Comparison of ENCODE assay signal across 19 cellular contexts in the genomic region with DNA sequence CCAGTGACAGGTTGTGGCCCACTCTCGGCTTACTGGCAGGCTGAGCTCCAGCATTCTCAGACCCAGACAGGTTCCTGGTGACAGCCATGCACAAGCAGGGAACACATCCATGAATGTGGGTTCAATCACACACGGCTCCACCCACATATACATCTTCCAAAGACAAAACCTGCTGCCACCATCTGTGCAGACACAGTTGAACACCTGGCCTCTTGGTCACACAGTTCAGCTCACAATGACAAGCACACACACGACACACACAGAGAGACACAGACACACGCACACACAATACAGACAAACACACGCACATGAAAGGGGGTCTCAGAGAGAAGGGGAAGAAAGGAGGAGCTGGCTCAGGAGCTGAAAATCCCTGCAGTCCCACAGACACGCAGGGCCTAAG. TPM values are rescaled to one million over a fixed set of nuclear protein-coding genes. Genes with fewer than 3 reads are reported as not detected.
DNase-seq lines count a peak whose midpoint lies in the region; ATAC-seq and TF ChIP-seq lines count a peak whose summit lies in the region.
"Had no signal": no experiment of that assay in that cellular context is flagged by ENCODE, and none has a peak within 500 bp of the region (broad histone marks: within the 10 kb centered on the region; RNA-seq: fewer than 3 reads in every experiment).

No MANE protein-coding gene starts in this region.

- H3K27ac ChIP-seq in BLaER1: peak overlapping the region; percentile 98
- H3K27ac ChIP-seq in SJCRH30: no peak overlapping the region
- H3K27ac ChIP-seq: body of pancreas, epithelial cell of prostate, foreskin keratinocyte had no signal

- H3K4me3 ChIP-seq in BLaER1: 0 out of 2 replicates have a peak overlapping the region, but pooled peaks have one; percentile 14
- no peak overlapping the region for H3K4me3 ChIP-seq in SJCRH30
- H3K4me3 ChIP-seq: body of pancreas had no signal

- H3K4me2 ChIP-seq in BLaER1: peak overlapping the region; percentile 95

- no peak for DNase-seq in CD14-positive monocyte (ENCODE audit: low spot score)
- peak; percentile 48 for DNase-seq in NCI-H524 treated with DMSO at 0.1 percent for 48 hours (lab: John Stamatoyannopoulos, UW)
- no peak for DNase-seq in endothelial cell (ENCODE audit: low spot score)
- no peak for DNase-seq in SJCRH30
- DNase-seq: activated CD8-positive, alpha-beta T cell treated with anti-CD3 and anti-CD28 coated beads for 36 hours; AML-193; body of pancreas; cortex of kidney; foreskin keratinocyte; kidney; natural killer cell; NCI-H2081; NK-92 treated with Interleukin-12 subunit alpha and Interleukin-12 subunit beta, amount 100 ng/mL, for 24 hours; stimulated activated CD4-positive, alpha-beta T cell treated with anti-CD3 and anti-CD28 coated beads, Interleukin-2, amount 100 ng/mL, for 48 hours had no signal

- H3K27me3 Mint-ChIP-seq in CD14-positive monocyte (ENCODE audit: low read depth in 3 of 3): peaks cover 2 to 7% (median 2%) of the 10 kb centered on the region in 3 donors
- peaks cover 12% of the 10 kb centered on the region for H3K27me3 Mint-ChIP-seq in endothelial cell (ENCODE audit: unreplicated experiment)

- no peak for TF ChIP-seq CTCF in CD14-positive monocyte (IDR thresholded peaks at IDR 0.05)
- TF ChIP-seq CTCF in endothelial cell (IDR thresholded peaks at IDR 0.05; ENCODE audit: unreplicated experiment): no peak

- peaks cover 8% of the 10 kb centered on the region for H3K36me3 ChIP-seq in BLaER1
- H3K36me3 ChIP-seq in SJCRH30: no peaks in the 10 kb centered on the region

- peaks cover 0 to 5% (median 0%) of the 10 kb centered on the region in 7 donors for H3K9me3 Mint-ChIP-seq in CD14-positive monocyte
- no peaks in the 10 kb centered on the region for H3K9me3 Mint-ChIP-seq in endothelial cell (ENCODE audit: unreplicated experiment)
- H3K9me3 Mint-ChIP-seq: activated CD8-positive, alpha-beta T cell treated with anti-CD3 and anti-CD28 coated beads for 36 hours; activated naive CD4-positive, alpha-beta T cell treated with anti-CD3 and anti-CD28 coated beads, Interleukin-2, amount 50 U/mL, for 72 hours; natural killer cell had no signal

- H3K4me1 Mint-ChIP-seq in CD14-positive monocyte (peaks cover 35% of the 10 kb centered on the region), endothelial cell (ENCODE audit: unreplicated experiment) (peaks cover 12% of the 10 kb centered on the region)

- no peaks in the 10 kb centered on the region for H3K9me3 ChIP-seq in BLaER1
- no peaks in the 10 kb centered on the region for H3K9me3 ChIP-seq in SJCRH30 (replicated peaks)
- H3K9me3 ChIP-seq: body of pancreas had no signal

- no peak for ATAC-seq in HG02870 (IDR thresholded peaks at IDR 0.05; ENCODE audit: unreplicated experiment)
- no peak for ATAC-seq in HG03342 (IDR thresholded peaks at IDR 0.05; ENCODE audit: unreplicated experiment)
- ATAC-seq: activated CD8-positive, alpha-beta T cell treated with anti-CD3 and anti-CD28 coated beads for 36 hours; activated naive CD4-positive, alpha-beta T cell treated with anti-CD3 and anti-CD28 coated beads, Interleukin-2, amount 50 U/mL, for 72 hours; body of pancreas; foreskin keratinocyte; natural killer cell had no signal

- H3K4me3 Mint-ChIP-seq in CD14-positive monocyte (no peak overlapping the region), endothelial cell (ENCODE audit: unreplicated experiment) (no peak overlapping the region)
- H3K4me3 Mint-ChIP-seq: activated CD8-positive, alpha-beta T cell treated with anti-CD3 and anti-CD28 coated beads for 36 hours; natural killer cell had no signal

- H3K9ac ChIP-seq in BLaER1: peak overlapping the region; percentile 92

- H3K36me3 Mint-ChIP-seq in CD14-positive monocyte (peaks cover 0 to 1% of the 10 kb centered on the region in 2 donors), endothelial cell (ENCODE audit: low read depth, unreplicated experiment) (no peaks in the 10 kb centered on the region)
- H3K36me3 Mint-ChIP-seq: activated naive CD4-positive, alpha-beta T cell treated with anti-CD3 and anti-CD28 coated beads, Interleukin-2, amount 50 U/mL, for 72 hours; natural killer cell had no signal

- H3K4me1 ChIP-seq in BLaER1 (peaks cover 90% of the 10 kb centered on the region), SJCRH30 (peaks cover 23% of the 10 kb centered on the region)

- no peaks in the 10 kb centered on the region for H3K27me3 ChIP-seq in BLaER1
- H3K27me3 ChIP-seq in SJCRH30: no peaks in the 10 kb centered on the region
- H3K27me3 ChIP-seq: body of pancreas, foreskin keratinocyte had no signal

- H3K27ac Mint-ChIP-seq in CD14-positive monocyte: peak overlapping the region in 4 of 7 donors; percentile 68 to 91 (median 82)
- H3K27ac Mint-ChIP-seq in endothelial cell (ENCODE audit: unreplicated experiment): peak overlapping the region; percentile 63
- H3K27ac Mint-ChIP-seq: activated CD8-positive, alpha-beta T cell treated with anti-CD3 and anti-CD28 coated beads for 36 hours had no signal

- H4K20me1 ChIP-seq in BLaER1: peaks cover 21% of the 10 kb centered on the region; the same call in 1 of the 2 replicates

- intact Hi-C loops in CD14-positive monocyte (cut with micrococcal nuclease): loop anchor here in 1 of 2 donors (2.0 kb wide), 1 partner anchor 63 kb away; no protein-coding TSS in a partner anchor

RNA-seq across cellular contexts. Expression of a gene that starts 32.1 kb away (rescaled TPM):
- polyA plus RNA-seq in CD14-positive monocyte: 1,000 to 10,000 TPM; 1,072 to 1,127 TPM
- total RNA-seq in endothelial cell (ENCODE audit: unreplicated experiment): 592 TPM
- 1,694 and 1,855 TPM in 2 replicates for total RNA-seq in SJCRH30 (2014; rRNA removed; shearing (Covaris generic))
